In the genomic region with DNA sequence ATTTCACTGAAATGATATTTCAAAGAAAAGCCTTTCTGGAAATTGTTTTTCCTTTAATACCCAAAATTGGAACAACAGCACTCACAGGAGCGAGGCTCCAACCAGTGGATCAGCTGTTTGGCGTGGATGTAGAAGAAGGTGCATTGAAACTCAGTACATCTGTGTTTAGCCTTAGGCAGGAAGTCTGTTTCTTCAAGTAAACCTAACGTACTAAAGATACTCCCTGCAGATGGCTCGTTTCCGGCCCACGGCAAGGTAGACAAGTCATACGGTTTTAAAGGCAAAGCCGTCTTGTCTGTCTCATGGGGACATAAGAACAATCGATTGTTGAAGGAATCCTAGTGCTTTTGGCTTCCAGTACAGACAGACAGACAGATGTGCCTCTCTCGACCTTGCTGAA, we compare ENCODE assay signal across 8 cellular contexts. TPM values are rescaled to one million over a fixed set of nuclear protein-coding genes. Genes with fewer than 3 reads are reported as not detected.
DNase-seq lines count a peak whose midpoint lies in the region; ATAC-seq and TF ChIP-seq lines count a peak whose summit lies in the region.

No MANE protein-coding gene starts in this region.

- H3K9me3 Mint-ChIP-seq in naive thymus-derived CD4-positive, alpha-beta T cell, result no peaks in the 10 kb centered on the region

- H3K27ac Mint-ChIP-seq in naive thymus-derived CD4-positive, alpha-beta T cell, result peak overlapping the region; percentile 81 to 100 (median 94)

- peaks cover 14 to 73% (median 54%) of the 10 kb centered on the region in 7 donors for H3K4me1 Mint-ChIP-seq in naive thymus-derived CD4-positive, alpha-beta T cell

- peak overlapping the region; percentile 48 to 78 (median 62) for H3K4me3 Mint-ChIP-seq in naive thymus-derived CD4-positive, alpha-beta T cell

- 72% methylated on average over 10 of the region's 10 CpGs for WGBS in smooth muscle cell (ENCODE audit: low lambda C conversion rate)

- peaks cover 0 to 11% (median 0%) of the 10 kb centered on the region in 3 experiments for H3K36me3 ChIP-seq in naive thymus-derived CD4-positive, alpha-beta T cell (ENCODE audit: control insufficient read depth in 2 of 3, insufficient read depth in 3 of 3, low read length in 3 of 3)
- H3K36me3 ChIP-seq in left lung, result peaks cover 0 to 9% of the 10 kb centered on the region in 2 donors
- H3K36me3 ChIP-seq in smooth muscle cell (ENCODE audit: low read depth), result no peaks in the 10 kb centered on the region

- H3K4me2 ChIP-seq in smooth muscle cell, result no peak overlapping the region

- peak overlapping the region; percentile 34 for H3K4me3 ChIP-seq in naive thymus-derived CD4-positive, alpha-beta T cell (ENCODE audit: low read length)
- H3K4me3 ChIP-seq in left lung (no peak overlapping the region), smooth muscle cell (no peak overlapping the region)

- H3K36me3 Mint-ChIP-seq in naive thymus-derived CD4-positive, alpha-beta T cell, result peaks cover 0 to 31% (median 8%) of the 10 kb centered on the region in 5 donors

- POLR2A ChIA-PET in naive thymus-derived CD4-positive, alpha-beta T cell (lab: Charles Lee), result interaction anchor here (1.6 to 4.4 kb wide), 4 partner anchors 8 to 95 kb away, joined by 4 to 26 read pairs (median 10); no protein-coding TSS in a partner anchor

- no peaks in the 10 kb centered on the region for H3K79me2 ChIP-seq in smooth muscle cell (ENCODE audit: low read depth)

- H3F3A ChIP-seq in smooth muscle cell (ENCODE audit: low read depth), result peaks cover 3% of the 10 kb centered on the region

- H2AFZ ChIP-seq in smooth muscle cell (ENCODE audit: low read depth), result no peak overlapping the region

- peak; percentile 40 to 47 for DNase-seq in activated CD4-positive, alpha-beta T cell treated with anti-CD3 and anti-CD28 coated beads for 4 hours
- peak in 8 of 9 donors; percentile 28 to 71 (median 60) for DNase-seq in naive thymus-derived CD4-positive, alpha-beta T cell
- DNase-seq in left lung (no peak), smooth muscle cell (lab: John Stamatoyannopoulos, UW; ENCODE audit: unreplicated experiment) (no peak), NCI-H345 (lab: John Stamatoyannopoulos, UW) (no peak)

- ATAC-seq in GM18508 (IDR thresholded peaks at IDR 0.05; ENCODE audit: insufficient read depth, unreplicated experiment) (peak; percentile 34), HG02852 (IDR thresholded peaks at IDR 0.05; ENCODE audit: unreplicated experiment) (peak; percentile 62), left lung (no peak), esophagus mucosa (no peak)
- peak; percentile 77 for ATAC-seq in naive thymus-derived CD4-positive, alpha-beta T cell

- H3K27ac ChIP-seq in naive thymus-derived CD4-positive, alpha-beta T cell (ENCODE audit: low read depth, low read length), result peak overlapping the region; percentile 81
- peak overlapping the region in 1 of 2 donors; percentile 13 for H3K27ac ChIP-seq in left lung
- no peak overlapping the region for H3K27ac ChIP-seq in smooth muscle cell (ENCODE audit: low read depth)

- H3K9ac ChIP-seq in smooth muscle cell (ENCODE audit: low read depth), result no peak overlapping the region

- H3K4me1 ChIP-seq in naive thymus-derived CD4-positive, alpha-beta T cell (ENCODE audit: control insufficient read depth in 2 of 2, insufficient read depth in 2 of 2, low read length in 2 of 2), result peaks cover 46 to 56% of the 10 kb centered on the region in 2 donors
- peaks cover 0 to 9% of the 10 kb centered on the region in 2 donors for H3K4me1 ChIP-seq in left lung
- no peaks in the 10 kb centered on the region for H3K4me1 ChIP-seq in smooth muscle cell (ENCODE audit: low read depth)

- intact Hi-C loops in naive thymus-derived CD4-positive, alpha-beta T cell (cut with micrococcal nuclease), result loop anchor here (1.0 to 5.0 kb wide), 4 partner anchors 8 to 1650 kb away; a partner anchor contains a TSS
- intact Hi-C loops in left lung (cut with DNase I), result no loop called here

- H3K27me3 ChIP-seq in naive thymus-derived CD4-positive, alpha-beta T cell (ENCODE audit: control insufficient read depth in 2 of 2, insufficient read depth in 2 of 2, low read length in 2 of 2), result no peaks in the 10 kb centered on the region
- H3K27me3 ChIP-seq in left lung (no peaks in the 10 kb centered on the region), smooth muscle cell (ENCODE audit: low read depth) (no peaks in the 10 kb centered on the region)

- no peaks in the 10 kb centered on the region for H3K27me3 Mint-ChIP-seq in naive thymus-derived CD4-positive, alpha-beta T cell

- H3K9me3 ChIP-seq in naive thymus-derived CD4-positive, alpha-beta T cell (ENCODE audit: control insufficient read depth in 2 of 3, low read length in 3 of 3), result no peaks in the 10 kb centered on the region
- H3K9me3 ChIP-seq in left lung (no peaks in the 10 kb centered on the region), smooth muscle cell (replicated peaks; ENCODE audit: low read depth) (no peaks in the 10 kb centered on the region)

- CTCF ChIA-PET in naive thymus-derived CD4-positive, alpha-beta T cell (lab: Charles Lee), result interaction anchor here (1.1 to 3.0 kb wide), 3 partner anchors 12 to 25 kb away, joined by 3 to 17 read pairs (median 3); no protein-coding TSS in a partner anchor

- TF ChIP-seq CTCF in left lung (IDR thresholded peaks at IDR 0.05), result no peak
- no peak for TF ChIP-seq CTCF in smooth muscle cell (IDR thresholded peaks at IDR 0.05; ENCODE audit: borderline replicate concordance, insufficient read depth, poor library complexity, severe bottlenecking)

- no peaks in the 10 kb centered on the region for H4K20me1 ChIP-seq in smooth muscle cell (ENCODE audit: low read depth)

RNA-seq across cellular contexts. Expression of a gene that starts 50.0 kb away (rescaled TPM):
- total RNA-seq in naive thymus-derived CD4-positive, alpha-beta T cell, result under 1 TPM in 4 of 5 experiments, not detected in 1; 0.11 to 0.42 (median 0.20) TPM
- polyA plus RNA-seq in naive thymus-derived CD4-positive, alpha-beta T cell, result under 1 TPM in 1 of 2 donors, not detected in 1; 0.02 TPM
- total RNA-seq in left lung (10 to 100 TPM in 1 of 2 donors, 1 to 10 TPM in 1; 7.8 to 11.8 TPM), smooth muscle cell (2.5 and 3.0 TPM in 2 replicates), esophagus mucosa (0.84 TPM)
- polyA plus RNA-seq in smooth muscle cell, result 2.1 and 3.1 TPM in 2 replicates

Comparison
In these comparisons a context has a peak if more than half of its experiments do, and no peak if none do; other contexts are left out.
1. ATAC-seq: peak in GM18508 (single experiment), HG02852 (single experiment) and naive thymus-derived CD4-positive, alpha-beta T cell (single experiment); none in left lung (single experiment) and esophagus mucosa (single experiment).
2. DNase-seq: peak in activated CD4-positive, alpha-beta T cell treated with anti-CD3 and anti-CD28 coated beads for 4 hours (2 of 2) and naive thymus-derived CD4-positive, alpha-beta T cell (8 of 9); none in left lung (0 of 2), smooth muscle cell (single experiment) and NCI-H345 (single experiment).
3. intact Hi-C loops: an anchor here in naive thymus-derived CD4-positive, alpha-beta T cell (1.0 to 5.0 kb wide); none called in left lung.